ENCODE assay signal across 13 cellular contexts in genomic region chr9:1469996-1470395, GRCh38.
A peak's percentile ranks its signal among the peaks of the same experiment; 100 is the strongest.
DNase-seq lines count a peak whose midpoint lies in the region; ATAC-seq and TF ChIP-seq lines count a peak whose summit lies in the region.
"Had no signal": no experiment of that assay in that cellular context is flagged by ENCODE, and none has a peak within 500 bp of the region (broad histone marks: within the 10 kb centered on the region; RNA-seq: fewer than 3 reads in every experiment).

No MANE protein-coding gene starts in this region.

- no peak overlapping the region for H3K27ac Mint-ChIP-seq in type B pancreatic cell
- H3K27ac Mint-ChIP-seq: CD4-positive, alpha-beta T cell had no signal

- H3K4me1 Mint-ChIP-seq in type B pancreatic cell (ENCODE audit: unreplicated experiment): no peaks in the 10 kb centered on the region

- H3K9me3 Mint-ChIP-seq in type B pancreatic cell: no peaks in the 10 kb centered on the region
- H3K9me3 Mint-ChIP-seq: CD4-positive, alpha-beta T cell had no signal

- ATAC-seq in GM18858 (IDR thresholded peaks at IDR 0.05; ENCODE audit: unreplicated experiment) (peak; percentile 95), HG02938 (IDR thresholded peaks at IDR 0.05; ENCODE audit: unreplicated experiment) (peak; percentile 83), HG03558 (IDR thresholded peaks at IDR 0.05; ENCODE audit: extremely low read depth, unreplicated experiment) (peak; percentile 90)

- no peak overlapping the region for H3K4me3 Mint-ChIP-seq in type B pancreatic cell
- H3K4me3 Mint-ChIP-seq: CD4-positive, alpha-beta T cell had no signal

- TF ChIP-seq CTCF in GM20000 (IDR thresholded peaks at IDR 0.05; ENCODE audit: extremely low read depth, missing control alignments) (no peak), type B pancreatic cell (conservative IDR thresholded peaks at IDR 0.05) (no peak)

- no peaks in the 10 kb centered on the region for H3K27me3 Mint-ChIP-seq in type B pancreatic cell
- H3K27me3 Mint-ChIP-seq: CD4-positive, alpha-beta T cell had no signal

- DNase-seq in GM20000 (ENCODE audit: low spot score): peak; percentile 44
- DNase-seq in NCI-H774 (lab: John Stamatoyannopoulos, UW): no peak
- DNase-seq in activated CD8-positive, alpha-beta memory T cell treated with anti-CD3 and anti-CD28 coated beads for 24 hours: no peak
- no peak for DNase-seq in type B pancreatic cell (ENCODE audit: extremely low spot score, unreplicated experiment)
- no peak for DNase-seq in occipital lobe (lab: John Stamatoyannopoulos, UW)
- DNase-seq: activated CD4-positive, alpha-beta T cell treated with anti-CD3 and anti-CD28 coated beads, Interleukin-2, amount 50 U/mL, for 1 hour; CD4-positive, alpha-beta T cell; dorsolateral prefrontal cortex; NCI-H1092 treated with DMSO at 0.1 percent for 48 hours; SW 1271 had no signal

- no peaks in the 10 kb centered on the region for H3K36me3 Mint-ChIP-seq in type B pancreatic cell
